In genomic region chr12:128914908-128915563, GRCh38 we compare ENCODE assay signal across 9 cellular contexts.
DNase-seq lines count a peak whose midpoint lies in the region; ATAC-seq and TF ChIP-seq lines count a peak whose summit lies in the region.
"Had no signal": no experiment of that assay in that cellular context is flagged by ENCODE, and none has a peak within 500 bp of the region (broad histone marks: within the 10 kb centered on the region; RNA-seq: fewer than 3 reads in every experiment).

No MANE protein-coding gene starts in this region.

- DNase-seq in activated CD4-positive, alpha-beta T cell treated with anti-CD3 and anti-CD28 coated beads for 48 hours, result peak; percentile 51
- DNase-seq in activated CD4-positive, alpha-beta T cell treated with anti-CD3 and anti-CD28 coated beads for 4 hours, result no peak
- DNase-seq in RPMI8226, result peak; percentile 50
- DNase-seq in stimulated activated CD8-positive, alpha-beta memory T cell treated with anti-CD3 and anti-CD28 coated beads, Interleukin-15, amount 100 ng/mL, for 48 hours (ENCODE audit: low read depth in 2 of 2), result peak; percentile 10 to 58
- no peak for DNase-seq in iPS-NIHi7 (ENCODE audit: extremely low spot score)
- DNase-seq in WERI-Rb-1, result no peak
- DNase-seq in activated effector memory CD4-positive, alpha-beta T cell treated with anti-CD3 and anti-CD28 coated beads, Interleukin-2, amount 50 U/mL, for 16 hours, result no peak

- peak; percentile 95 for ATAC-seq in HG02884 (IDR thresholded peaks at IDR 0.05; ENCODE audit: unreplicated experiment)
- ATAC-seq: A549 had no signal

- no peaks in the 10 kb centered on the region for H3K36me3 ChIP-seq in WERI-Rb-1

- no peak overlapping the region for H3K4me3 ChIP-seq in WERI-Rb-1 (ENCODE audit: low read depth, low read length)
- H3K4me3 ChIP-seq: A549 had no signal

- TF ChIP-seq CTCF in WERI-Rb-1 (IDR thresholded peaks at IDR 0.05; ENCODE audit: low read depth, low read length), result no peak

- H3K27ac ChIP-seq in WERI-Rb-1, result no peak overlapping the region
- H3K27ac ChIP-seq: A549 had no signal

- H3K9me3 ChIP-seq in WERI-Rb-1 (ENCODE audit: severe bottlenecking), result no peaks in the 10 kb centered on the region
- H3K9me3 ChIP-seq: A549 had no signal

- no peaks in the 10 kb centered on the region for H3K27me3 ChIP-seq in WERI-Rb-1 (ENCODE audit: insufficient read depth, low read depth, severe bottlenecking)

Comparison
In these comparisons a context has a peak if more than half of its experiments do, and no peak if none do; other contexts are left out.
1. DNase-seq: peak in activated CD4-positive, alpha-beta T cell treated with anti-CD3 and anti-CD28 coated beads for 48 hours (single experiment), RPMI8226 (single experiment) and stimulated activated CD8-positive, alpha-beta memory T cell treated with anti-CD3 and anti-CD28 coated beads, Interleukin-15, amount 100 ng/mL, for 48 hours (2 of 2); none in activated CD4-positive, alpha-beta T cell treated with anti-CD3 and anti-CD28 coated beads for 4 hours (0 of 2), iPS-NIHi7 (single experiment), WERI-Rb-1 (single experiment) and activated effector memory CD4-positive, alpha-beta T cell treated with anti-CD3 and anti-CD28 coated beads, Interleukin-2, amount 50 U/mL, for 16 hours (single experiment).